ENCODE assay signal across 1 cellular context in genomic region chr17:7204828-7205461, GRCh38.
TF ChIP-seq lines count a peak whose summit lies in the region.

No MANE protein-coding gene starts in this region.

TF ChIP-seq in A549, 52 proteins besides CTCF, POLR2A, EP300 and RAD21 (continued from another document):
- TF ChIP-seq ZC3H11A (IDR thresholded peaks at IDR 0.05) (no peak), MAFK (IDR thresholded peaks at IDR 0.05; ENCODE audit: partially characterized antibody) (no peak), BHLHE40 (IDR thresholded peaks at IDR 0.05; ENCODE audit: low read depth, low read length) (no peak), E2F6 (IDR thresholded peaks at IDR 0.05; ENCODE audit: borderline replicate concordance, low read depth) (no peak), MAZ (IDR thresholded peaks at IDR 0.05; ENCODE audit: borderline replicate concordance, low read depth, low read length) (peak; percentile 52; the same call in 1 of the 2 replicates), TFCP2L1 (CRISPR knock-in tag; IDR thresholded peaks at IDR 0.05) (no peak), HOXB13 (CRISPR knock-in tag; IDR thresholded peaks at IDR 0.05; ENCODE audit: low read depth) (no peak), KDM1A (IDR thresholded peaks at IDR 0.05; ENCODE audit: low read depth) (no peak), HMGXB4 (CRISPR knock-in tag; IDR thresholded peaks at IDR 0.05; ENCODE audit: borderline replicate concordance) (no peak), CBX2 (IDR thresholded peaks at IDR 0.05; ENCODE audit: borderline replicate concordance, low read depth) (no peak), CHD2 (IDR thresholded peaks at IDR 0.05; ENCODE audit: low read length, partially characterized antibody) (peak; percentile 57), POLR2AphosphoS2 (conservative IDR thresholded peaks at IDR 0.05; ENCODE audit: low read length) (no peak), JUN (IDR thresholded peaks at IDR 0.05) (peak in 1 of 2 experiments; percentile 35; a peak in 2 of 5 replicates), SREBF2 (IDR thresholded peaks at IDR 0.05) (no peak), ZSCAN20 (CRISPR knock-in tag; IDR thresholded peaks at IDR 0.05) (no peak), RFX5 (IDR thresholded peaks at IDR 0.05) (peak; percentile 56; the same call in 1 of the 2 replicates), BCL3 (IDR thresholded peaks at IDR 0.05) (no peak), NFE2L2 (conservative IDR thresholded peaks at IDR 0.05; ENCODE audit: low read length) (no peak), JUNB (IDR thresholded peaks at IDR 0.05) (no peak), MAX (IDR thresholded peaks at IDR 0.05) (peak; percentile 48; the same call in 1 of the 2 replicates), ZNF302 (CRISPR knock-in tag; IDR thresholded peaks at IDR 0.05) (no peak), PHF8 (IDR thresholded peaks at IDR 0.05; ENCODE audit: borderline replicate concordance, low read depth) (0 out of 2 replicates have a peak, but pooled peaks have one; percentile 19), MYC (IDR thresholded peaks at IDR 0.05; ENCODE audit: borderline replicate concordance, low read length) (no peak; the same call in 1 of the 2 replicates), ESRRA (IDR thresholded peaks at IDR 0.05; ENCODE audit: borderline replicate concordance, low read length) (no peak)
